In the genomic region with DNA sequence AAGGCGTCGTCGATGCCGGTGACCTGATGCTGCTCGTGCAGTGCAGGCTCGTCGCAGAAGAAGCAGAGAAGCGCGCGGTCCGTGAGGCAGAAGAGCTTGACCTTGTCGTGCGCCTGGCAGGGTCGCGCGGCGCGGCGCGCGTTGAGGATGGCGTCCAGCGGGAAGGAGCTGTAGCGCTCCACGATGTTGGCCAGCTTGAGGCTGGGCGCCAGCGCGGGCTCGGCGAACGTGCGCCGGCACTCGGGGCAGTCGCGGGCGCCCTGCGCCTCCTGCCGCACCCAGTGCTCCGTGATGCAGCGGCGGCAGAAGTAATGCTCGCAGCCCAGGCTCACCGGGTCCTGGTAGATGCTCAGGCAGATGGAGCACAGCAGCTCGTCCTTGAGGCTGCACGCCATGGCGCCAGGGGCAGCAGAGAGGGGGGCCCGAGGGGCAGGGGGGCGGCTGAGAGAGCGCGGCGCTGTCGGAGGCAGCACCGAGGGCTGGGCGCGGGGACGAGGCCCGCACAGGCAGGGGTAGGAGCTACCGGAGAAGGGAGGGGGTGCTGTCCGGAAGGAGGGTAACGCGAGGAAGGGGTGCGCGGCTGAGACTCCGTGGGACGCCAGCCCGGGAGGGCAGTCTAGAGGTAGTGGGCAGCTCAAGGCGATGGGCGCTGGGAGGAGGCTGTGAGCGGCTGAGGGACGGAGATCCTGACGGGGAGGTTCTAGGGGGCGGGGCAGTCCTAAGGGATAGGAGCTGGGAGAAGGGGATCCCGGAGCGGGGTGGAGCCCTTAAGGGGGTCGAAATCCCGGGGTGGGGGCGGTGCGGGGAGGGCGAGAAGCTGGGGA, we compare ENCODE assay signal across 8 cellular contexts. TPM values are rescaled to one million over a fixed set of nuclear protein-coding genes. Genes with fewer than 3 reads are reported as not detected.
DNase-seq lines count a peak whose midpoint lies in the region; ATAC-seq and TF ChIP-seq lines count a peak whose summit lies in the region.

No MANE protein-coding gene starts in this region.

- peak in 1 of 4 donors; percentile 19 for TF ChIP-seq POLR2A in upper lobe of left lung (IDR thresholded peaks at IDR 0.05)

- H3K4me3 ChIP-seq in HFF-Myc (replicated peaks; ENCODE audit: low read depth, low read length): peak overlapping the region; percentile 58
- H3K4me3 ChIP-seq in upper lobe of left lung: peak overlapping the region; percentile 69 to 98 (median 88)

- ATAC-seq in upper lobe of left lung (ENCODE audit: low FRiP score in 2 of 2): peak; percentile 47 to 66

- TF ChIP-seq EP300 in upper lobe of left lung (IDR thresholded peaks at IDR 0.05): no peak

- 1% methylated on average over 24 to 48 of the region's 80 CpGs for WGBS in upper lobe of left lung, 2 donors

- H3K36me3 Mint-ChIP-seq in nephron (ENCODE audit: low read depth): no peaks in the 10 kb centered on the region

- peaks cover 66% of the 10 kb centered on the region for H3K4me1 Mint-ChIP-seq in nephron

- H3K4me3 Mint-ChIP-seq in nephron: peak overlapping the region; percentile 88 to 92 (median 88)

- POLR2A ChIA-PET in GM10248 (lab: Yijun Ruan, JAX): interaction anchor here (0.6 to 1.0 kb wide), 3 partner anchors 23 to 169 kb away, joined by 3 to 5 read pairs (median 4); no protein-coding TSS in a partner anchor

- H3K27ac ChIP-seq in upper lobe of left lung: peak overlapping the region; percentile 72 to 86 (median 75)

- H3K27me3 ChIP-seq in upper lobe of left lung: no peaks in the 10 kb centered on the region

- H3K9me3 Mint-ChIP-seq in nephron: no peaks in the 10 kb centered on the region

- peaks cover 9 to 24% (median 20%) of the 10 kb centered on the region in 4 donors for H3K4me1 ChIP-seq in upper lobe of left lung

- peak; percentile 48 for DNase-seq in GM10248 (ENCODE audit: extremely low spot score)
- no peak for DNase-seq in HFF-Myc (ENCODE audit: extremely low read depth, low read depth)
- DNase-seq in NCI-H2171 (lab: John Stamatoyannopoulos, UW): peak; percentile 38
- DNase-seq in activated CD8-positive, alpha-beta memory T cell treated with anti-CD3 and anti-CD28 coated beads for 24 hours: peak; percentile 76
- DNase-seq in fibroblast of gingiva (ENCODE audit: low read depth): peak; percentile 27
- DNase-seq in upper lobe of left lung: peak; percentile 35 to 92
- no peak for DNase-seq in NCI-H128 (lab: John Stamatoyannopoulos, UW; ENCODE audit: unreplicated experiment)

- CTCF ChIA-PET in GM10248 (lab: Yijun Ruan, JAX): interaction anchor here (0.9 to 2.0 kb wide), 3 partner anchors 54 to 290 kb away, joined by 4 to 8 read pairs (median 4); no protein-coding TSS in a partner anchor

- H3K27me3 Mint-ChIP-seq in nephron (ENCODE audit: low read depth): peaks cover 6% of the 10 kb centered on the region

- H3K9me3 ChIP-seq in upper lobe of left lung: no peaks in the 10 kb centered on the region

- TF ChIP-seq CTCF in GM10248 (IDR thresholded peaks at IDR 0.05; ENCODE audit: control extremely low read depth, extremely low read depth, low read depth, missing control alignments) (no peak), HFF-Myc (IDR thresholded peaks at IDR 0.05; ENCODE audit: low read depth, low read length, missing control alignments) (no peak), nephron (IDR thresholded peaks at IDR 0.05; ENCODE audit: unreplicated experiment in 3 of 3) (no peak), upper lobe of left lung (IDR thresholded peaks at IDR 0.05) (no peak)

- H3K27ac Mint-ChIP-seq in nephron: peak overlapping the region; percentile 14 to 86 (median 82)

- H3K36me3 ChIP-seq in upper lobe of left lung: no peaks in the 10 kb centered on the region

RNA-seq across cellular contexts. Expression of a gene that starts 0.6 kb away (rescaled TPM):
- 10 to 100 TPM in 1 of 6 donors, 1 to 10 TPM in 5; 3.8 to 16.8 (median 5.5) TPM for total RNA-seq in upper lobe of left lung

Comparison
In these comparisons a context has a peak if more than half of its experiments do, and no peak if none do; other contexts are left out.
1. DNase-seq: peak in GM10248 (single experiment), NCI-H2171 (single experiment), activated CD8-positive, alpha-beta memory T cell treated with anti-CD3 and anti-CD28 coated beads for 24 hours (single experiment), fibroblast of gingiva (single experiment) and upper lobe of left lung (2 of 2); none in HFF-Myc (single experiment) and NCI-H128 (single experiment).